ENCODE assay signal across 8 cellular contexts in the genomic region with DNA sequence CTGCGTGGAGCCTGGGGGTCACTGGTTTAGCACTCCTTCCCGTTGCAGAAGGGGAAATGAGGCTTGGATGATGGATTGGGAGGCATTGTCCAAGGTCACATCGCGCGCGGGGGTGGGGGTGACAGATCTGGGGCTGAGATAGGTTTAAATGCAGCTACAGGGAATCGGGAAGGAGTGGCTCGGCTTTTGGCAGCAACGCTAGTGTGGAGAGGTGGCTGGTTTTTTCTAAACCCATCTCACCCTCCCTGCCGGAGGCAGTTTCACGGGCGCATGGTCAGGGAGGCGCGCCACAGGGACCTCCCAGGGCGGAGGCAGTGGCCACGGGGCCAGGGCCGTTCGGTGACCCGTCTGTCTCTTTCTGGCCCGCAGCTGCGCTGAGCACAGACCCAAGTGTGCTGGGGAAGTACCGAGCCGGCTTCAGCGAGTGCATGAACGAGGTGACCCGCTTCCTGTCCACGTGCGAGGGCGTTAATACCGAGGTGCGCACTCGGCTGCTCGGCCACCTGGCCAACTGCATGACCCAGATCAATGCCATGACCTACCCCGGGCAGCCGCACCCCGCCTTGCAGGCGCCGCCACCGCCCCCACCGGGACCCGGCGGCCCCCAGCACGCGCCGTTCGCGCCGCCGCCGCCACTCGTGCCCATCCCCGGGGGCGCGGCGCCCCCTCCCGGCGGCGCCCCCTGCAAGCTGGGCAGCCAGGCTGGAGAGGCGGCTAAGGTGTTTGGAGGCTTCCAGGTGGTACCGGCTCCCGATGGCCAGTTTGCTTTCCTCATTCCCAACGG. TPM values are rescaled to one million over a fixed set of nuclear protein-coding genes. Genes with fewer than 3 reads are reported as not detected.
A peak's percentile ranks its signal among the peaks of the same experiment; 100 is the strongest.
DNase-seq lines count a peak whose midpoint lies in the region; ATAC-seq and TF ChIP-seq lines count a peak whose summit lies in the region.

No MANE protein-coding gene starts in this region.

- no peaks in the 10 kb centered on the region for H3K27me3 ChIP-seq in GM06990 (replicated peaks; ENCODE audit: control insufficient read depth, insufficient read depth, low read length)

- H3K4me3 ChIP-seq in GM06990 (replicated peaks; ENCODE audit: low read depth, low read length) (peak overlapping the region; percentile 81), LNCaP clone FGC (ENCODE audit: low read depth, low read length) (peak overlapping the region; percentile 60)

- peak overlapping the region; percentile 84 for H3K4me3 Mint-ChIP-seq in central memory CD8-positive, alpha-beta T cell

- peaks cover 77% of the 10 kb centered on the region for H3K27me3 Mint-ChIP-seq in central memory CD8-positive, alpha-beta T cell

- TF ChIP-seq CTCF in GM06990 (IDR thresholded peaks at IDR 0.05; ENCODE audit: insufficient read depth, low read length, poor library complexity, severe bottlenecking): peak; percentile 47
- TF ChIP-seq CTCF in LNCaP clone FGC (IDR thresholded peaks at IDR 0.05; ENCODE audit: control insufficient read depth, extremely low read depth, insufficient read depth): peak; percentile 85

- peaks cover 37% of the 10 kb centered on the region for H3K4me1 Mint-ChIP-seq in central memory CD8-positive, alpha-beta T cell

- peak overlapping the region; percentile 83 for H3K27ac Mint-ChIP-seq in central memory CD8-positive, alpha-beta T cell (ENCODE audit: low read depth)

- H3K9me3 Mint-ChIP-seq in central memory CD8-positive, alpha-beta T cell: no peaks in the 10 kb centered on the region

- 0 out of 2 replicates have a peak, but pooled peaks cover 2% of the 10 kb centered on the region for H3K36me3 ChIP-seq in GM06990 (ENCODE audit: control insufficient read depth, insufficient read depth, low read length)

- peaks cover 15% of the 10 kb centered on the region for H3K36me3 Mint-ChIP-seq in central memory CD8-positive, alpha-beta T cell (ENCODE audit: insufficient read depth)

- peak; percentile 36 for ATAC-seq in GM21723 (IDR thresholded peaks at IDR 0.05; ENCODE audit: unreplicated experiment)
- ATAC-seq in central memory CD8-positive, alpha-beta T cell (replicated peaks; ENCODE audit: extremely low read depth, poor library complexity, severe bottlenecking): peak; percentile 35
- ATAC-seq in left colon: peak; percentile 2

- intact Hi-C loops in left colon (cut with DNase I, micrococcal nuclease): loop anchor here (5.0 to 10.0 kb wide), 4 partner anchors 130 to 355 kb away; no protein-coding TSS in a partner anchor

- DNase-seq in GM06990 (ENCODE audit: extremely low read depth, insufficient read length) (peak; percentile 84), LNCaP clone FGC (ENCODE audit: low read depth) (no peak), UCSD-AML1 (lab: John Stamatoyannopoulos, UW; ENCODE audit: unreplicated experiment) (peak; percentile 72), left colon (peak; percentile 72 to 79), putamen (ENCODE audit: low spot score) (no peak)
- peak in 1 of 2 donors; percentile 14 for DNase-seq in central memory CD8-positive, alpha-beta T cell (ENCODE audit: low spot score in 2 of 2)
- peak in 2 of 3 experiments; percentile 26 to 30 for DNase-seq in stimulated activated CD4-positive, alpha-beta T cell treated with anti-CD3 and anti-CD28 coated beads, TNF-alpha, amount 100 ng/mL, for 4 hours (ENCODE audit: low read depth in 3 of 3)

RNA-seq across cellular contexts. Expression of a gene that starts 1.6 kb away (rescaled TPM):
- total RNA-seq in left colon: 100 to 1,000 TPM in 1 of 2 donors, 10 to 100 TPM in 1; 98.7 to 147 TPM

Comparison
In these comparisons a context has a peak if more than half of its experiments do, and no peak if none do; other contexts are left out.
1. DNase-seq: peak in GM06990 (single experiment), UCSD-AML1 (single experiment), left colon (2 of 2) and stimulated activated CD4-positive, alpha-beta T cell treated with anti-CD3 and anti-CD28 coated beads, TNF-alpha, amount 100 ng/mL, for 4 hours (2 of 3); none in LNCaP clone FGC (single experiment) and putamen (single experiment).
2. Peak in every context shown above with its lines, with median percentiles within 50 percentile points of each other: ATAC-seq.